29 cellular contexts compared by ENCODE assay signal in genomic region chr13:84972907-84973306, GRCh38.
"Had no signal": no experiment of that assay in that cellular context is flagged by ENCODE, and none has a peak within 500 bp of the region (broad histone marks: within the 10 kb centered on the region; RNA-seq: fewer than 3 reads in every experiment).

No MANE protein-coding gene starts in this region.

- H3K27ac Mint-ChIP-seq: immature natural killer cell; mesothelial cell of epicardium; natural killer cell; nephron progenitor cell; progenitor cell of endocrine pancreas; stimulated activated naive B cell treated with anti-CD40 and anti-IgM and Interleukin-4, amounts not matched to agents 10 μg/mL and 1 μg/mL and 100 μg/mL, for 72 hours had no signal

- H3K9me3 Mint-ChIP-seq: nephron progenitor cell had no signal

- H3K9me3 ChIP-seq: left lung, lower lobe of right lung, ovary, right atrium auricular region, right lobe of liver, testis, thyroid gland, transverse colon, upper lobe of left lung, vagina had no signal

- H3K4me3 ChIP-seq: left lung, lower lobe of right lung, ovary, right atrium auricular region, right lobe of liver, smooth muscle cell, stomach, testis, thyroid gland, transverse colon, upper lobe of left lung, vagina had no signal

- H3K27me3 ChIP-seq: left lung, ovary, right atrium auricular region, right lobe of liver, stomach, testis, thyroid gland, transverse colon, upper lobe of left lung, vagina had no signal

- H3K36me3 Mint-ChIP-seq: immature natural killer cell, mesothelial cell of epicardium, naive B cell, natural killer cell had no signal

- H3K27me3 Mint-ChIP-seq: naive B cell; progenitor cell of endocrine pancreas; stimulated activated naive B cell treated with anti-CD40 and anti-IgM and Interleukin-4, amounts not matched to agents 10 μg/mL and 1 μg/mL and 100 μg/mL, for 72 hours had no signal

- H3K4me2 ChIP-seq: smooth muscle cell had no signal

- H3K36me3 ChIP-seq: left lung, lower lobe of right lung, ovary, right atrium auricular region, right lobe of liver, stomach, thyroid gland, transverse colon, upper lobe of left lung, vagina had no signal

- H3K4me1 ChIP-seq: left lung, lower lobe of right lung, right atrium auricular region, right lobe of liver, stomach, testis, thyroid gland, transverse colon, upper lobe of left lung, vagina had no signal

- ATAC-seq: left colon; left lung; lower lobe of right lung; natural killer cell; right lobe of liver; stimulated activated naive CD8-positive, alpha-beta T cell treated with anti-CD3 and anti-CD28 coated beads, Interleukin-15, Interleukin-2, amounts not matched to agents 100 U/mL and 50 U/mL, for 24 hours had no signal

- H3K4me1 Mint-ChIP-seq: immature natural killer cell, natural killer cell, nephron progenitor cell had no signal

- H3K4me3 Mint-ChIP-seq: immature natural killer cell, mesothelial cell of epicardium, natural killer cell, nephron progenitor cell had no signal

- FAIRE-seq: islet of Langerhans, kidney had no signal

- H3K27ac ChIP-seq: left lung, lower lobe of right lung, ovary, right atrium auricular region, right lobe of liver, stomach, testis, thyroid gland, transverse colon, upper lobe of left lung, vagina had no signal

- DNase-seq: hypothalamus; immature natural killer cell; kidney; left colon; left lung; lower lobe of right lung; mammary epithelial cell; naive B cell; natural killer cell; nephron progenitor cell; ovary; right lobe of liver; stimulated activated CD4-positive, alpha-beta T cell treated with anti-CD3 and anti-CD28 coated beads, Interleukin-1b, Interleukin-23, amount 100 ng/mL, for 48 hours; stimulated activated CD4-positive, alpha-beta T cell treated with anti-CD3 and anti-CD28 coated beads, Interleukin-2, amount 100 ng/mL, for 48 hours; stimulated activated CD4-positive, alpha-beta T cell treated with anti-CD3 and anti-CD28 coated beads, Interleukin-4, amount 100 ng/mL, for 4 hours; stimulated activated CD8-positive, alpha-beta memory T cell treated with anti-CD3 and anti-CD28 coated beads, Interleukin-4, amount 100 ng/mL, for 48 hours; stimulated activated naive B cell treated with anti-CD40 and anti-IgM and Interleukin-4, amounts not matched to agents 10 μg/mL and 1 μg/mL and 100 μg/mL, for 72 hours; stimulated activated naive CD8-positive, alpha-beta T cell treated with anti-CD3 and anti-CD28 coated beads, Interleukin-15, Interleukin-2, amounts not matched to agents 100 U/mL and 50 U/mL, for 24 hours; stomach; testis; thyroid gland; transverse colon; upper lobe of left lung had no signal
